21 cellular contexts compared by ENCODE assay signal in the genomic region with DNA sequence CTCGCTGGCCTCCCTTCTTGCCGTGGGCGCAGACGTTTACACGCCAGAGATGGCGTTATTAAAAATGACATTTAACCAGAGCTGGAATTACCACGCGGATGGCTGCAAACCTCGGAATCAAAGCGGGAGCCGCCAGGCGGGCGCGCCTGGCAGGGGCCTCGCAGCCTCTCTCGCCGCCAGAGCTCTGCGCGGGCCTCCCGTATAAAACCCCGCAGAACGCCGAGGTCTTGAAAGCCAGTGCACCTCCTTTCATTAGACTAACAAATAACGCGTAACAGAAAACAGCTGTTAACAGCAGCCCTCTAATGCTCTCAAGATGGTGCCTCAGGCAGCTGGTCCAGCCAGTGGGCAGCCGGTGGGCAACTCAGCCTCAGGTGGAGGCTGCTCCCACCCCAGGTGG. TPM values are rescaled to one million over a fixed set of nuclear protein-coding genes. Genes with fewer than 3 reads are reported as not detected.
"Had no signal": no experiment of that assay in that cellular context is flagged by ENCODE, and none has a peak within 500 bp of the region (broad histone marks: within the 10 kb centered on the region; RNA-seq: fewer than 3 reads in every experiment).

No MANE protein-coding gene starts in this region.

- H3K4me1 ChIP-seq: left ventricle myocardium inferior had no signal

- H3K27ac ChIP-seq: left ventricle myocardium inferior, WERI-Rb-1 had no signal

- H3K9me3 ChIP-seq: left ventricle myocardium inferior had no signal

- FAIRE-seq: astrocyte, kidney, small intestine had no signal

- DNase-seq: activated CD4-positive, alpha-beta memory T cell treated with anti-CD3 and anti-CD28 coated beads for 36 hours; activated CD8-positive, alpha-beta memory T cell treated with anti-CD3 and anti-CD28 coated beads, Interleukin-2, amount 10 ng/mL, durations not matched to agents 7 days and 5 days; activated naive CD4-positive, alpha-beta T cell treated with anti-CD3 and anti-CD28 coated beads for 36 hours; activated naive CD8-positive, alpha-beta T cell treated with anti-CD3 and anti-CD28 coated beads, Interleukin-2, amount 50 U/mL, for 24 hours; activated T-cell treated with anti-CD3 and anti-CD28 coated beads, Interleukin-2, amount 50 U/mL, for 1 hour; erythroblast; hippocampal formation; kidney; left ventricle myocardium inferior; natural killer cell; small intestine; stimulated activated CD4-positive, alpha-beta T cell treated with anti-CD3 and anti-CD28 coated beads, Interleukin-4, amount 100 ng/mL, for 24 hours; stimulated activated naive CD8-positive, alpha-beta T cell treated with anti-CD3 and anti-CD28 coated beads, Interleukin-15, Interleukin-2, amounts not matched to agents 100 U/mL and 50 U/mL, for 24 hours; trophoblast cell had no signal

- ATAC-seq: activated CD8-positive, alpha-beta memory T cell treated with anti-CD3 and anti-CD28 coated beads, Interleukin-2, amount 10 ng/mL, durations not matched to agents 7 days and 5 days; activated naive CD8-positive, alpha-beta T cell treated with anti-CD3 and anti-CD28 coated beads, Interleukin-2, amount 50 U/mL, for 24 hours; natural killer cell; right cardiac atrium; stimulated activated naive CD8-positive, alpha-beta T cell treated with anti-CD3 and anti-CD28 coated beads, Interleukin-15, Interleukin-2, amounts not matched to agents 100 U/mL and 50 U/mL, for 24 hours had no signal

- H3K36me3 ChIP-seq: left ventricle myocardium inferior, WERI-Rb-1 had no signal

- H3K4me3 ChIP-seq: left ventricle myocardium inferior had no signal

RNA-seq across cellular contexts. Expression of a gene that starts 10.2 kb away (rescaled TPM):
- total RNA-seq: astrocyte, natural killer cell had no signal

RNA-seq across cellular contexts. Expression of a gene that starts 54.8 kb away (rescaled TPM):
- total RNA-seq: activated CD4-positive, alpha-beta memory T cell treated with anti-CD3 and anti-CD28 coated beads for 36 hours; activated CD8-positive, alpha-beta memory T cell treated with anti-CD3 and anti-CD28 coated beads, Interleukin-2, amount 10 ng/mL, durations not matched to agents 7 days and 5 days; activated naive CD4-positive, alpha-beta T cell treated with anti-CD3 and anti-CD28 coated beads for 36 hours; activated T-helper 2 cell treated with anti-CD3 and anti-CD28 coated beads, Interferon-gamma antibody, Interleukin-2, Interleukin-4, amounts not matched to agents 10 μg/mL and 5 μg/mL and 100 μg/mL, durations not matched to agents 14 hours and 24 hours and 36 hours; dermis microvascular lymphatic vessel endothelial cell; left ventricle myocardium inferior; natural killer cell; posterior vena cava; T-helper 1 cell treated with Interleukin-12 subunit alpha and Interleukin-12 subunit beta and Interleukin-4 antibody, amounts not matched to agents 30 ng/mL and 1 ng/mL, for 36 hours had no signal
- polyA plus RNA-seq: right cardiac atrium had no signal
